In genomic region chr11:34850339-34850738, GRCh38 we compare ENCODE assay signal across 1 cellular context.
TF ChIP-seq lines count a peak whose summit lies in the region.

No MANE protein-coding gene starts in this region.

TF ChIP-seq in HCT116, 20 proteins besides CTCF, POLR2A, EP300 and RAD21 (continued from another document):
- TF ChIP-seq REST (IDR thresholded peaks at IDR 0.05; ENCODE audit: low read depth) (no peak), CBX3 (IDR thresholded peaks at IDR 0.05; ENCODE audit: low read depth) (no peak), SRF (IDR thresholded peaks at IDR 0.05; ENCODE audit: low read depth) (no peak)
